ENCODE assay signal across 1 cellular context in the genomic region with DNA sequence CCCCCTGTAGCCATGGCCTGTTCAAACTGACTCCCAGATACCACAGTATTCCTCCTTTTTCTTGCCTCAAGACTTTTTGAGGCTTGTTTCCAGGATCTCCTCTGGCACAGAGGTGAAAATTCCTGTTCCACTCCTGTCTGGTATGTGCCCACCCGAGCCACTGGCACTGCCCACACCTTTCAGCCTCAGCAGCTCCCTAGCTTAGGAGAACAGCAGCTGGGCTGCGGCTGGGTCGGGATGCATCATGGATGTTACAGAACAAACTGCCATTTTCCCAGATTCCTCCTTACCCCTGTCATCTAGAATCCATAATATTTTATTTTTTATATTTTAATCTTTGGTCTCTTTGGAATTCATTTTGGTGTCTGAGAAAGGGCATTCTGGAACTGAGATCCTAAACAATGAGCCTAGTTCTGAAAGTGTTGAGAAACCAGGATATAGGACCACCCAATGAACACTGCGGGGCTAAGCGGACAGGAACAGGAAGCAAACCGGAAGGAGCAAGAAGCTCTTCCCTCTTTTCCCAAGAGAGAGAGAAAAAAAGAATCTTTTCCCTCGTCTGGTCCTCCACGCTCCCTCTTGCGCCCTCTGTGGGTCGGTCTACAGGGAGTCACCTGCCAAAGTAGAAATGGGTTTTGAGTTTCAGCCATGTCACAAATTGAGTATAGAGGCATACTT.
A peak's percentile ranks its signal among the peaks of the same experiment; 100 is the strongest.
TF ChIP-seq lines count a peak whose summit lies in the region.

No MANE protein-coding gene starts in this region.

TF ChIP-seq in K562, 482 proteins besides CTCF, POLR2A, EP300 and RAD21 (continued from another document and continues in another):
- TF ChIP-seq, protein P1, sequence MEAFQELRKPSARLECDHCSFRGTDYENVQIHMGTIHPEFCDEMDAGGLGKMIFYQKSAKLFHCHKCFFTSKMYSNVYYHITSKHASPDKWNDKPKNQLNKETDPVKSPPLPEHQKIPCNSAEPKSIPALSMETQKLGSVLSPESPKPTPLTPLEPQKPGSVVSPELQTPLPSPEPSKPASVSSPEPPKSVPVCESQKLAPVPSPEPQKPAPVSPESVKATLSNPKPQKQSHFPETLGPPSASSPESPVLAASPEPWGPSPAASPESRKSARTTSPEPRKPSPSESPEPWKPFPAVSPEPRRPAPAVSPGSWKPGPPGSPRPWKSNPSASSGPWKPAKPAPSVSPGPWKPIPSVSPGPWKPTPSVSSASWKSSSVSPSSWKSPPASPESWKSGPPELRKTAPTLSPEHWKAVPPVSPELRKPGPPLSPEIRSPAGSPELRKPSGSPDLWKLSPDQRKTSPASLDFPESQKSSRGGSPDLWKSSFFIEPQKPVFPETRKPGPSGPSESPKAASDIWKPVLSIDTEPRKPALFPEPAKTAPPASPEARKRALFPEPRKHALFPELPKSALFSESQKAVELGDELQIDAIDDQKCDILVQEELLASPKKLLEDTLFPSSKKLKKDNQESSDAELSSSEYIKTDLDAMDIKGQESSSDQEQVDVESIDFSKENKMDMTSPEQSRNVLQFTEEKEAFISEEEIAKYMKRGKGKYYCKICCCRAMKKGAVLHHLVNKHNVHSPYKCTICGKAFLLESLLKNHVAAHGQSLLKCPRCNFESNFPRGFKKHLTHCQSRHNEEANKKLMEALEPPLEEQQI (IDR thresholded peaks at IDR 0.05): peak; percentile 68; the same call in 1 of the 2 replicates
- TF ChIP-seq CXXC5 (CRISPR knock-in tag; IDR thresholded peaks at IDR 0.05) (peak; percentile 35; the same call in 1 of the 2 replicates), RAD51 (IDR thresholded peaks at IDR 0.05; ENCODE audit: borderline replicate concordance, low read depth) (no peak), SPI1 (IDR thresholded peaks at IDR 0.05; ENCODE audit: borderline replicate concordance, low read depth, low read length) (peak; percentile 63; the same call in 1 of the 2 replicates), ZNF232 (CRISPR knock-in tag; IDR thresholded peaks at IDR 0.05) (no peak), SMC3 (conservative IDR thresholded peaks at IDR 0.05; ENCODE audit: insufficient read depth, low read depth, low read length) (peak; percentile 66), GABPB2 (CRISPR knock-in tag; conservative IDR thresholded peaks at IDR 0.05) (no peak)
- TF ChIP-seq, protein P2, sequence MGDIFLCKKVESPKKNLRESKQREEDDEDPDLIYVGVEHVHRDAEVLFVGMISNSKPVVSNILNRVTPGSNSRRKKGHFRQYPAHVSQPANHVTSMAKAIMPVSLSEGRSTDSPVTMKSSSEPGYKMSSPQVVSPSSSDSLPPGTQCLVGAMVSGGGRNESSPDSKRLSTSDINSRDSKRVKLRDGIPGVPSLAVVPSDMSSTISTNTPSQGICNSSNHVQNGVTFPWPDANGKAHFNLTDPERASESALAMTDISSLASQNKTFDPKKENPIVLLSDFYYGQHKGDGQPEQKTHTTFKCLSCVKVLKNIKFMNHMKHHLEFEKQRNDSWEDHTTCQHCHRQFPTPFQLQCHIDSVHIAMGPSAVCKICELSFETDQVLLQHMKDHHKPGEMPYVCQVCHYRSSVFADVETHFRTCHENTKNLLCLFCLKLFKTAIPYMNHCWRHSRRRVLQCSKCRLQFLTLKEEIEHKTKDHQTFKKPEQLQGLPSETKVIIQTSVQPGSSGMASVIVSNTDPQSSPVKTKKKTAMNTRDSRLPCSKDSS (IDR thresholded peaks at IDR 0.05; ENCODE audit: low read depth, partially characterized antibody): no peak
- TF ChIP-seq, protein P3, sequence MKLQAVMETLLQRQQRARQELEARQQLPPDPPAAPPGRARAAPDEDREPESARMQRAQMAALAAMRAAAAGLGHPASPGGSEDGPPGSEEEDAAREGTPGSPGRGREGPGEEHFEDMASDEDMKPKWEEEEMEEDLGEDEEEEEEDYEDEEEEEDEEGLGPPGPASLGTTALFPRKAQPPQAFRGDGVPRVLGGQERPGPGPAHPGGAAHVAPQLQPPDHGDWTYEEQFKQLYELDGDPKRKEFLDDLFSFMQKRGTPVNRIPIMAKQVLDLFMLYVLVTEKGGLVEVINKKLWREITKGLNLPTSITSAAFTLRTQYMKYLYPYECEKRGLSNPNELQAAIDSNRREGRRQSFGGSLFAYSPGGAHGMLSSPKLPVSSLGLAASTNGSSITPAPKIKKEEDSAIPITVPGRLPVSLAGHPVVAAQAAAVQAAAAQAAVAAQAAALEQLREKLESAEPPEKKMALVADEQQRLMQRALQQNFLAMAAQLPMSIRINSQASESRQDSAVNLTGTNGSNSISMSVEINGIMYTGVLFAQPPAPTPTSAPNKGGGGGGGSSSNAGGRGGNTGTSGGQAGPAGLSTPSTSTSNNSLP (IDR thresholded peaks at IDR 0.05; ENCODE audit: borderline replicate concordance, low read depth, low read length): no peak
- TF ChIP-seq, protein P4, sequence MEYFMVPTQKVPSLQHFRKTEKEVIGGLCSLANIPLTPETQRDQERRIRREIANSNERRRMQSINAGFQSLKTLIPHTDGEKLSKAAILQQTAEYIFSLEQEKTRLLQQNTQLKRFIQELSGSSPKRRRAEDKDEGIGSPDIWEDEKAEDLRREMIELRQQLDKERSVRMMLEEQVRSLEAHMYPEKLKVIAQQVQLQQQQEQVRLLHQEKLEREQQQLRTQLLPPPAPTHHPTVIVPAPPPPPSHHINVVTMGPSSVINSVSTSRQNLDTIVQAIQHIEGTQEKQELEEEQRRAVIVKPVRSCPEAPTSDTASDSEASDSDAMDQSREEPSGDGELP (CRISPR knock-in tag; IDR thresholded peaks at IDR 0.05; ENCODE audit: borderline replicate concordance): no peak
- TF ChIP-seq, protein P5, sequence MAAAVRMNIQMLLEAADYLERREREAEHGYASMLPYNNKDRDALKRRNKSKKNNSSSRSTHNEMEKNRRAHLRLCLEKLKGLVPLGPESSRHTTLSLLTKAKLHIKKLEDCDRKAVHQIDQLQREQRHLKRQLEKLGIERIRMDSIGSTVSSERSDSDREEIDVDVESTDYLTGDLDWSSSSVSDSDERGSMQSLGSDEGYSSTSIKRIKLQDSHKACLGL (CRISPR knock-in tag; IDR thresholded peaks at IDR 0.05; ENCODE audit: borderline replicate concordance, poor library complexity, severe bottlenecking): no peak
- TF ChIP-seq, protein P6, sequence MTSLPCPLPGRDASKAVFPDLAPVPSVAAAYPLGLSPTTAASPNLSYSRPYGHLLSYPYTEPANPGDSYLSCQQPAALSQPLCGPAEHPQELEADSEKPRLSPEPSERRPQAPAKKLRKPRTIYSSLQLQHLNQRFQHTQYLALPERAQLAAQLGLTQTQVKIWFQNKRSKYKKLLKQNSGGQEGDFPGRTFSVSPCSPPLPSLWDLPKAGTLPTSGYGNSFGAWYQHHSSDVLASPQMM (CRISPR knock-in tag; IDR thresholded peaks at IDR 0.05): no peak
- TF ChIP-seq, protein P7, sequence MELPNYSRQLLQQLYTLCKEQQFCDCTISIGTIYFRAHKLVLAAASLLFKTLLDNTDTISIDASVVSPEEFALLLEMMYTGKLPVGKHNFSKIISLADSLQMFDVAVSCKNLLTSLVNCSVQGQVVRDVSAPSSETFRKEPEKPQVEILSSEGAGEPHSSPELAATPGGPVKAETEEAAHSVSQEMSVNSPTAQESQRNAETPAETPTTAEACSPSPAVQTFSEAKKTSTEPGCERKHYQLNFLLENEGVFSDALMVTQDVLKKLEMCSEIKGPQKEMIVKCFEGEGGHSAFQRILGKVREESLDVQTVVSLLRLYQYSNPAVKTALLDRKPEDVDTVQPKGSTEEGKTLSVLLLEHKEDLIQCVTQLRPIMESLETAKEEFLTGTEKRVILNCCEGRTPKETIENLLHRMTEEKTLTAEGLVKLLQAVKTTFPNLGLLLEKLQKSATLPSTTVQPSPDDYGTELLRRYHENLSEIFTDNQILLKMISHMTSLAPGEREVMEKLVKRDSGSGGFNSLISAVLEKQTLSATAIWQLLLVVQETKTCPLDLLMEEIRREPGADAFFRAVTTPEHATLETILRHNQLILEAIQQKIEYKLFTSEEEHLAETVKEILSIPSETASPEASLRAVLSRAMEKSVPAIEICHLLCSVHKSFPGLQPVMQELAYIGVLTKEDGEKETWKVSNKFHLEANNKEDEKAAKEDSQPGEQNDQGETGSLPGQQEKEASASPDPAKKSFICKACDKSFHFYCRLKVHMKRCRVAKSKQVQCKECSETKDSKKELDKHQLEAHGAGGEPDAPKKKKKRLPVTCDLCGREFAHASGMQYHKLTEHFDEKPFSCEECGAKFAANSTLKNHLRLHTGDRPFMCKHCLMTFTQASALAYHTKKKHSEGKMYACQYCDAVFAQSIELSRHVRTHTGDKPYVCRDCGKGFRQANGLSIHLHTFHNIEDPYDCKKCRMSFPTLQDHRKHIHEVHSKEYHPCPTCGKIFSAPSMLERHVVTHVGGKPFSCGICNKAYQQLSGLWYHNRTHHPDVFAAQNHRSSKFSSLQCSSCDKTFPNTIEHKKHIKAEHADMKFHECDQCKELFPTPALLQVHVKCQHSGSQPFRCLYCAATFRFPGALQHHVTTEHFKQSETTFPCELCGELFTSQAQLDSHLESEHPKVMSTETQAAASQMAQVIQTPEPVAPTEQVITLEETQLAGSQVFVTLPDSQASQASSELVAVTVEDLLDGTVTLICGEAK (IDR thresholded peaks at IDR 0.05): peak; percentile 81
- TF ChIP-seq, protein P7 (CRISPR knock-in tag; IDR thresholded peaks at IDR 0.05): no peak
- TF ChIP-seq, protein P8, sequence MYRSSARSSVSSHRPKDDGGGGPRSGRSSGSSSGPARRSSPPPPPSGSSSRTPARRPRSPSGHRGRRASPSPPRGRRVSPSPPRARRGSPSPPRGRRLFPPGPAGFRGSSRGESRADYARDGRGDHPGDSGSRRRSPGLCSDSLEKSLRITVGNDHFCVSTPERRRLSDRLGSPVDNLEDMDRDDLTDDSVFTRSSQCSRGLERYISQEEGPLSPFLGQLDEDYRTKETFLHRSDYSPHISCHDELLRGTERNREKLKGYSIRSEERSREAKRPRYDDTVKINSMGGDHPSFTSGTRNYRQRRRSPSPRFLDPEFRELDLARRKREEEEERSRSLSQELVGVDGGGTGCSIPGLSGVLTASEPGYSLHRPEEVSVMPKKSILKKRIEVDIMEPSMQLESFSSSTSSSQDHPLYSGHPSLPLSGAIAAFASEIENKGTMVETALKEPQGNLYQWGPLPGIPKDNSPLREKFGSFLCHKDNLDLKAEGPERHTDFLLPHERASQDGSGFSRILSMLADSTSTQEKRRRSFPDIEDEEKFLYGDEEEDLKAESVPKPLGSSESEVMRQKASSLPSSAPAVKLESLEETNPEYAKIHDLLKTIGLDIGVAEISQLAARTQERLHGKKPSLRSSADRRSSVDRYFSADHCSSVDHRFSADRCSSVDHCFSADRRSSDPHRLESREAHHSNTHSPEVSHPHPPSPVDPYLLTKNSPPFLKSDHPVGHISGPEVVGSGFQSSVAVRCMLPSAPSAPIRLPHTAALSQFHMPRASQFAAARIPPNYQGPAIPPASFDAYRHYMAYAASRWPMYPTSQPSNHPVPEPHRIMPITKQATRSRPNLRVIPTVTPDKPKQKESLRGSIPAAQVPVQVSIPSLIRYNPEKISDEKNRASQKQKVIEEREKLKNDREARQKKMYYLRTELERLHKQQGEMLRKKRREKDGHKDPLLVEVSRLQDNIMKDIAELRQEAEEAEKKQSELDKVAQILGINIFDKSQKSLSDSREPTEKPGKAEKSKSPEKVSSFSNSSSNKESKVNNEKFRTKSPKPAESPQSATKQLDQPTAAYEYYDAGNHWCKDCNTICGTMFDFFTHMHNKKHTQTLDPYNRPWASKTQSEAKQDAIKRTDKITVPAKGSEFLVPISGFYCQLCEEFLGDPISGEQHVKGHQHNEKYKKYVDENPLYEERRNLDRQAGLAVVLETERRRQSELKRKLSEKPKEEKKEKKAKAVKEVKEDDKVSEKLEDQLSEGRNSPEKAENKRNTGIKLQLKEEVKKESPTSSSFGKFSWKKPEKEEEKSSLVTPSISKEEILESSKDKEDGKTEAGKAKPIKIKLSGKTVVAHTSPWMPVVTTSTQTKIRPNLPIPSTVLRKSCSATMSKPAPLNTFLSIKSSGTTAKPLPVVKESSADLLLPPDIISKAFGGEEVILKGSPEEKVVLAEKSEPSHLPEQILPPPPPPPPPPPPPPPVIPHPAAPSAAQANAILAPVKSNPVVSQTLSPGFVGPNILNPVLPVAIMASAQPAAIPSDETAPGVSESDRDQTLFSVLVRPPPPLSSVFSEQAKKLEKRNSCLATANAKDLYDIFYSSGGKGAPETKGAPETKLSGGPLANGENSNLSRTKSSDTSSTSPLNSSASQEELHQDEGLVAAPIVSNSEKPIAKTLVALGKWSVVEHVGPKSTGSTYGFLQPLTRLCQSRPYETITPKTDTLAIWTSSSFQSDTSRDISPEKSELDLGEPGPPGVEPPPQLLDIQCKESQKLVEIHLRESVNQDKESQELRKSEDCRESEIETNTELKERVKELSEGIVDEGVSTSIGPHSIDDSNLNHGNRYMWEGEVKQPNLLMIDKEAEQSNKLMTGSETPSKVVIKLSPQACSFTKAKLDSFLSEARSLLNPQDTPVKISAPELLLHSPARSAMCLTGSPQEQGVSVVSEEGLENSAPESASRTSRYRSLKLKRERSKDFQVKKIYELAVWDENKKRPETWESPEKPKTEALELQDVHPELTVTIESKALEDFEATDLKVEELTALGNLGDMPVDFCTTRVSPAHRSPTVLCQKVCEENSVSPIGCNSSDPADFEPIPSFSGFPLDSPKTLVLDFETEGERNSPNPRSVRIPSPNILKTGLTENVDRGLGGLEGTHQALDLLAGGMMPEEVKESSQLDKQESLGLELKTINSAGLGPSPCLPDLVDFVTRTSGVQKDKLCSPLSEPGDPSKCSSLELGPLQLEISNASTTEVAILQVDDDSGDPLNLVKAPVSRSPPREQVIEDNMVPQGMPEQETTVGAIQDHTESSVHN (IDR thresholded peaks at IDR 0.05; ENCODE audit: borderline replicate concordance in 1 of 2, low read depth in 1 of 2): no peak
